In genomic region chr15:71185706-71186105, GRCh38 we compare ENCODE assay signal across 14 cellular contexts.
DNase-seq lines count a peak whose midpoint lies in the region; ATAC-seq and TF ChIP-seq lines count a peak whose summit lies in the region.
"Had no signal": no experiment of that assay in that cellular context is flagged by ENCODE, and none has a peak within 500 bp of the region (broad histone marks: within the 10 kb centered on the region; RNA-seq: fewer than 3 reads in every experiment).

No MANE protein-coding gene starts in this region.

- 82% methylated on average over 5 of the region's 5 CpGs for WGBS in esophagus muscularis mucosa
- WGBS in prostate gland = 63% methylated on average over 5 of the region's 5 CpGs

- no peak for ATAC-seq in Panc1
- no peak for ATAC-seq in stimulated activated naive B cell treated with anti-CD40 and anti-IgM and Interleukin-4, amounts not matched to agents 10 μg/mL and 1 μg/mL and 100 μg/mL, for 72 hours (replicated peaks)
- ATAC-seq: CD8-positive, alpha-beta T cell had no signal

- H3K27me3 Mint-ChIP-seq in T-helper 2 cell treated with Interferon-gamma antibody and Interleukin-4, amounts not matched to agents 5 μg/mL and 100 μg/mL, for 36 hours (ENCODE audit: low read depth) = peaks cover 2% of the 10 kb centered on the region
- peaks cover 11% of the 10 kb centered on the region for H3K27me3 Mint-ChIP-seq in progenitor cell of endocrine pancreas
- H3K27me3 Mint-ChIP-seq in stimulated activated naive B cell treated with anti-CD40 and anti-IgM and Interleukin-4, amounts not matched to agents 10 μg/mL and 1 μg/mL and 100 μg/mL, for 72 hours = peaks cover 0 to 5% of the 10 kb centered on the region in 2 donors

- in situ Hi-C loops in Panc1 (cut with HindIII; ENCODE audit: low pct_unique_long_range_greater_than_20kb, low sequenced_read_pairs) = no loop called here

- TF ChIP-seq EP300 in esophagus muscularis mucosa (IDR thresholded peaks at IDR 0.05) = no peak

- H3K27ac ChIP-seq in Panc1 (ENCODE audit: low read length) = no peak overlapping the region
- no peak overlapping the region for H3K27ac ChIP-seq in esophagus muscularis mucosa (replicated peaks in 1 of 4)
- peak overlapping the region; percentile 83 for H3K27ac ChIP-seq in left ventricle myocardium inferior (replicated peaks)
- H3K27ac ChIP-seq in prostate gland = peak overlapping the region; percentile 4 to 39
- H3K27ac ChIP-seq: BLaER1 treated with 17β-estradiol and CSF1 and Interleukin-3, amounts not matched to agents 10 nM and 100 nM had no signal

- H3K9me3 Mint-ChIP-seq in T-helper 2 cell treated with Interferon-gamma antibody and Interleukin-4, amounts not matched to agents 5 μg/mL and 100 μg/mL, for 36 hours = no peaks in the 10 kb centered on the region
- H3K9me3 Mint-ChIP-seq in progenitor cell of endocrine pancreas (ENCODE audit: low read depth) = no peaks in the 10 kb centered on the region
- peaks cover 0 to 5% of the 10 kb centered on the region in 2 donors for H3K9me3 Mint-ChIP-seq in stimulated activated naive B cell treated with anti-CD40 and anti-IgM and Interleukin-4, amounts not matched to agents 10 μg/mL and 1 μg/mL and 100 μg/mL, for 72 hours
- H3K9me3 Mint-ChIP-seq: CD8-positive, alpha-beta T cell had no signal

- intact Hi-C loops in Panc1 (cut with micrococcal nuclease; ENCODE audit: unreplicated experiment) (no loop called here), esophagus muscularis mucosa (cut with DNase I) (no loop called here), left ventricle myocardium inferior (cut with micrococcal nuclease) (no loop called here), prostate gland (cut with DNase I) (no loop called here)

- BruUV-seq in Panc1 (replicated peaks; lab: Mats Ljungman, UMichigan) = TSS peak; percentile 47

- DNase-seq in Panc1 (ENCODE audit: low read depth, low spot score) = no peak
- DNase-seq in esophagus muscularis mucosa (ENCODE audit: extremely low spot score) = peak; percentile 29
- no peak for DNase-seq in left ventricle myocardium inferior
- DNase-seq in prostate gland (ENCODE audit: low spot score) = no peak
- DNase-seq in T-helper 2 cell treated with Interferon-gamma antibody and Interleukin-4, amounts not matched to agents 5 μg/mL and 100 μg/mL, for 36 hours (ENCODE audit: low spot score) = no peak
- DNase-seq in progenitor cell of endocrine pancreas (ENCODE audit: low spot score, unreplicated experiment) = no peak
- DNase-seq in stimulated activated naive B cell treated with anti-CD40 and anti-IgM and Interleukin-4, amounts not matched to agents 10 μg/mL and 1 μg/mL and 100 μg/mL, for 72 hours = no peak
- DNase-seq: Calu3; CD8-positive, alpha-beta T cell; DMS79 treated with DMSO at 0.1 percent for 48 hours; GF-D8; H9 had no signal

- no peaks in the 10 kb centered on the region for H3K36me3 Mint-ChIP-seq in T-helper 2 cell treated with Interferon-gamma antibody and Interleukin-4, amounts not matched to agents 5 μg/mL and 100 μg/mL, for 36 hours (ENCODE audit: low read depth)
- H3K36me3 Mint-ChIP-seq in progenitor cell of endocrine pancreas (ENCODE audit: insufficient read depth) = no peaks in the 10 kb centered on the region
- no peaks in the 10 kb centered on the region for H3K36me3 Mint-ChIP-seq in stimulated activated naive B cell treated with anti-CD40 and anti-IgM and Interleukin-4, amounts not matched to agents 10 μg/mL and 1 μg/mL and 100 μg/mL, for 72 hours
- H3K36me3 Mint-ChIP-seq: CD8-positive, alpha-beta T cell had no signal

- POLR2A ChIA-PET in Panc1 (lab: Charles Lee) = no interaction called here

- H3K27ac Mint-ChIP-seq in T-helper 2 cell treated with Interferon-gamma antibody and Interleukin-4, amounts not matched to agents 5 μg/mL and 100 μg/mL, for 36 hours = no peak overlapping the region
- no peak overlapping the region for H3K27ac Mint-ChIP-seq in progenitor cell of endocrine pancreas
- H3K27ac Mint-ChIP-seq in stimulated activated naive B cell treated with anti-CD40 and anti-IgM and Interleukin-4, amounts not matched to agents 10 μg/mL and 1 μg/mL and 100 μg/mL, for 72 hours = no peak overlapping the region
- H3K27ac Mint-ChIP-seq: B cell; CD8-positive, alpha-beta T cell; H9 had no signal

- TF ChIP-seq CTCF in Panc1 (IDR thresholded peaks at IDR 0.05) (no peak), esophagus muscularis mucosa (IDR thresholded peaks at IDR 0.05) (no peak), left ventricle myocardium inferior (IDR thresholded peaks at IDR 0.05; ENCODE audit: borderline replicate concordance) (no peak), prostate gland (IDR thresholded peaks at IDR 0.05) (no peak), progenitor cell of endocrine pancreas (IDR thresholded peaks at IDR 0.05; ENCODE audit: unreplicated experiment) (no peak)

- no peaks in the 10 kb centered on the region for H3K9me3 ChIP-seq in Panc1 (ENCODE audit: control insufficient read depth, insufficient read depth, low read depth, low read length)
- H3K9me3 ChIP-seq in esophagus muscularis mucosa = no peaks in the 10 kb centered on the region
- no peaks in the 10 kb centered on the region for H3K9me3 ChIP-seq in left ventricle myocardium inferior (replicated peaks)
- no peaks in the 10 kb centered on the region for H3K9me3 ChIP-seq in prostate gland

- no peaks in the 10 kb centered on the region for H3K27me3 ChIP-seq in Panc1 (ENCODE audit: control insufficient read depth, insufficient read depth, low read length)
- no peaks in the 10 kb centered on the region for H3K27me3 ChIP-seq in esophagus muscularis mucosa
- no peaks in the 10 kb centered on the region for H3K27me3 ChIP-seq in left ventricle myocardium inferior (ENCODE audit: low read depth)
- H3K27me3 ChIP-seq in prostate gland (replicated peaks; ENCODE audit: insufficient read depth) = no peaks in the 10 kb centered on the region
- H3K27me3 ChIP-seq: BLaER1 treated with 17β-estradiol and CSF1 and Interleukin-3, amounts not matched to agents 10 nM and 100 nM had no signal

- no peaks in the 10 kb centered on the region for H3K4me1 ChIP-seq in Panc1 (ENCODE audit: control insufficient read depth, insufficient read depth, low read length)
- H3K4me1 ChIP-seq in esophagus muscularis mucosa = peaks cover 0 to 4% (median 0%) of the 10 kb centered on the region in 4 donors
- peaks cover 32% of the 10 kb centered on the region for H3K4me1 ChIP-seq in left ventricle myocardium inferior
- H3K4me1 ChIP-seq in prostate gland (replicated peaks) = no peaks in the 10 kb centered on the region

- no peak for TF ChIP-seq POLR2A in esophagus muscularis mucosa (IDR thresholded peaks at IDR 0.05; ENCODE audit: low read depth)
- no peak for TF ChIP-seq POLR2A in prostate gland (IDR thresholded peaks at IDR 0.05)

- no peak overlapping the region for H3K4me3 ChIP-seq in Panc1 (ENCODE audit: low read depth in 2 of 2, low read length in 2 of 2)
- H3K4me3 ChIP-seq in esophagus muscularis mucosa = no peak overlapping the region
- H3K4me3 ChIP-seq in left ventricle myocardium inferior = no peak overlapping the region
- H3K4me3 ChIP-seq in prostate gland = no peak overlapping the region
- H3K4me3 ChIP-seq: BLaER1 treated with 17β-estradiol and CSF1 and Interleukin-3, amounts not matched to agents 10 nM and 100 nM had no signal

- H3K36me3 ChIP-seq in Panc1 (ENCODE audit: control insufficient read depth, insufficient read depth, low read length) (no peaks in the 10 kb centered on the region), esophagus muscularis mucosa (no peaks in the 10 kb centered on the region), left ventricle myocardium inferior (no peaks in the 10 kb centered on the region), prostate gland (no peaks in the 10 kb centered on the region)
- H3K36me3 ChIP-seq: BLaER1 treated with 17β-estradiol and CSF1 and Interleukin-3, amounts not matched to agents 10 nM and 100 nM had no signal

- no peaks in the 10 kb centered on the region for H3K4me1 Mint-ChIP-seq in T-helper 2 cell treated with Interferon-gamma antibody and Interleukin-4, amounts not matched to agents 5 μg/mL and 100 μg/mL, for 36 hours (ENCODE audit: low read depth)
- H3K4me1 Mint-ChIP-seq in progenitor cell of endocrine pancreas (ENCODE audit: low read depth) = no peaks in the 10 kb centered on the region
- no peaks in the 10 kb centered on the region for H3K4me1 Mint-ChIP-seq in stimulated activated naive B cell treated with anti-CD40 and anti-IgM and Interleukin-4, amounts not matched to agents 10 μg/mL and 1 μg/mL and 100 μg/mL, for 72 hours
- H3K4me1 Mint-ChIP-seq: B cell had no signal

- CTCF ChIA-PET in Panc1 (lab: Charles Lee) = no interaction called here

- H3K4me3 Mint-ChIP-seq in T-helper 2 cell treated with Interferon-gamma antibody and Interleukin-4, amounts not matched to agents 5 μg/mL and 100 μg/mL, for 36 hours = no peak overlapping the region
- H3K4me3 Mint-ChIP-seq in progenitor cell of endocrine pancreas (ENCODE audit: low read depth) = no peak overlapping the region
- no peak overlapping the region for H3K4me3 Mint-ChIP-seq in stimulated activated naive B cell treated with anti-CD40 and anti-IgM and Interleukin-4, amounts not matched to agents 10 μg/mL and 1 μg/mL and 100 μg/mL, for 72 hours
- H3K4me3 Mint-ChIP-seq: B cell; CD8-positive, alpha-beta T cell; H9 had no signal

Comparison
In these comparisons a context has a peak if more than half of its experiments do, and no peak if none do; other contexts are left out.
1. H3K27ac ChIP-seq: peak in left ventricle myocardium inferior (single experiment) and prostate gland (2 of 2); none in Panc1 (single experiment) and esophagus muscularis mucosa (0 of 4).